Comparison of ENCODE assay signal across 13 cellular contexts in genomic region chr2:235639885-235640284, GRCh38.
DNase-seq lines count a peak whose midpoint lies in the region; FAIRE-seq and TF ChIP-seq lines count a peak whose summit lies in the region.
"Had no signal": no experiment of that assay in that cellular context is flagged by ENCODE, and none has a peak within 500 bp of the region (broad histone marks: within the 10 kb centered on the region; RNA-seq: fewer than 3 reads in every experiment).

No MANE protein-coding gene starts in this region.

- no peak for TF ChIP-seq CTCF in astrocyte (IDR thresholded peaks at IDR 0.05; ENCODE audit: insufficient read depth, low read depth, low read length)
- TF ChIP-seq CTCF in tibial nerve (IDR thresholded peaks at IDR 0.05): no peak
- no peak for TF ChIP-seq CTCF in WERI-Rb-1 (IDR thresholded peaks at IDR 0.05; ENCODE audit: low read depth, low read length)

- H3K27me3 ChIP-seq in astrocyte (ENCODE audit: insufficient read depth, low read length): no peaks in the 10 kb centered on the region
- H3K27me3 ChIP-seq in tibial nerve: no peaks in the 10 kb centered on the region
- H3K27me3 ChIP-seq in WERI-Rb-1 (ENCODE audit: insufficient read depth, low read depth, severe bottlenecking): no peaks in the 10 kb centered on the region

- H3K36me3 ChIP-seq in astrocyte (ENCODE audit: insufficient read depth, low read length) (no peaks in the 10 kb centered on the region), tibial nerve (no peaks in the 10 kb centered on the region), WERI-Rb-1 (no peaks in the 10 kb centered on the region)

- H3K4me3 ChIP-seq in astrocyte (ENCODE audit: insufficient read depth, low read depth, low read length) (no peak overlapping the region), tibial nerve (no peak overlapping the region), WERI-Rb-1 (ENCODE audit: low read depth, low read length) (no peak overlapping the region)
- H3K4me3 ChIP-seq: SK-N-MC had no signal

- H3K4me1 Mint-ChIP-seq in astrocyte (ENCODE audit: low read depth, unreplicated experiment): peaks cover 76% of the 10 kb centered on the region
- H3K4me1 Mint-ChIP-seq: activated CD4-positive, alpha-beta T cell treated with anti-CD3 and anti-CD28 coated beads, Interleukin-2, amount 10 ng/mL, durations not matched to agents 7 days and 5 days had no signal

- DNase-seq in NCI-H748 (lab: John Stamatoyannopoulos, UW; ENCODE audit: unreplicated experiment) (peak; percentile 27), NCI-H748 treated with DMSO at 0.1 percent for 48 hours (lab: John Stamatoyannopoulos, UW) (no peak), astrocyte (ENCODE audit: low read depth) (no peak), myocyte (ENCODE audit: low read depth) (peak; percentile 30), tibial nerve (ENCODE audit: low spot score in 2 of 2) (no peak), SKM-1 treated with dmso at 0.1 percent for 144 hours (lab: John Stamatoyannopoulos, UW; ENCODE audit: unreplicated experiment) (no peak), NCI-H345 (lab: John Stamatoyannopoulos, UW) (no peak), WERI-Rb-1 (no peak)
- DNase-seq: activated CD4-positive, alpha-beta T cell treated with anti-CD3 and anti-CD28 coated beads, Interleukin-2, amount 10 ng/mL, durations not matched to agents 7 days and 5 days; activated gamma-delta T cell treated with Interleukin-2 at 50 U/mL for 16 hours; NCI-H524 treated with DMSO at 0.1 percent for 48 hours; small intestine had no signal

- H3K27ac Mint-ChIP-seq in astrocyte (ENCODE audit: unreplicated experiment): peak overlapping the region; percentile 98
- H3K27ac Mint-ChIP-seq: activated CD4-positive, alpha-beta T cell treated with anti-CD3 and anti-CD28 coated beads, Interleukin-2, amount 10 ng/mL, durations not matched to agents 7 days and 5 days had no signal

- no peaks in the 10 kb centered on the region for H3K36me3 Mint-ChIP-seq in astrocyte (ENCODE audit: low read depth, unreplicated experiment)

- H3K4me3 Mint-ChIP-seq in astrocyte (ENCODE audit: unreplicated experiment): peak overlapping the region; percentile 12
- H3K4me3 Mint-ChIP-seq: activated CD4-positive, alpha-beta T cell treated with anti-CD3 and anti-CD28 coated beads, Interleukin-2, amount 10 ng/mL, durations not matched to agents 7 days and 5 days had no signal

- no peak overlapping the region for H3K4me2 ChIP-seq in astrocyte (ENCODE audit: low read length)

- H3K9me3 Mint-ChIP-seq in astrocyte (ENCODE audit: unreplicated experiment): peaks cover 1% of the 10 kb centered on the region
- H3K9me3 Mint-ChIP-seq: activated CD4-positive, alpha-beta T cell treated with anti-CD3 and anti-CD28 coated beads, Interleukin-2, amount 10 ng/mL, durations not matched to agents 7 days and 5 days had no signal

- peaks cover 18% of the 10 kb centered on the region for H3K4me1 ChIP-seq in astrocyte (ENCODE audit: insufficient read depth, low read length)
- H3K4me1 ChIP-seq in tibial nerve: peaks cover 0 to 79% (median 39%) of the 10 kb centered on the region in 4 donors

- H3K27me3 Mint-ChIP-seq in astrocyte (ENCODE audit: low read depth, unreplicated experiment): no peaks in the 10 kb centered on the region

- TF ChIP-seq EP300 in tibial nerve (IDR thresholded peaks at IDR 0.05): no peak

- H3K79me2 ChIP-seq in astrocyte (ENCODE audit: insufficient read depth, low read length): no peaks in the 10 kb centered on the region

- no peak overlapping the region for H2AFZ ChIP-seq in astrocyte (ENCODE audit: low read depth, low read length)

- FAIRE-seq in astrocyte (lab: Jason Lieb, UNC): no peak
- FAIRE-seq: small intestine had no signal

- H3K9me3 ChIP-seq in astrocyte (ENCODE audit: insufficient read depth, low read depth, low read length): no peaks in the 10 kb centered on the region
- no peaks in the 10 kb centered on the region for H3K9me3 ChIP-seq in tibial nerve
- no peaks in the 10 kb centered on the region for H3K9me3 ChIP-seq in WERI-Rb-1 (ENCODE audit: severe bottlenecking)

- no peak for TF ChIP-seq POLR2A in tibial nerve (IDR thresholded peaks at IDR 0.05)

- peaks cover 42% of the 10 kb centered on the region for H4K20me1 ChIP-seq in astrocyte (ENCODE audit: insufficient read depth, low read length)

- 71 to 77% methylated on average over 2 of the region's 2 CpGs for WGBS in tibial nerve, 2 donors

- no peak overlapping the region for H3K9ac ChIP-seq in astrocyte (ENCODE audit: low read length)

- H3K27ac ChIP-seq in astrocyte (ENCODE audit: low read depth, low read length): no peak overlapping the region
- peak overlapping the region; percentile 74 to 94 (median 83) for H3K27ac ChIP-seq in tibial nerve
- no peak overlapping the region for H3K27ac ChIP-seq in WERI-Rb-1
- H3K27ac ChIP-seq: SK-N-MC had no signal

Comparison
In these comparisons a context has a peak if more than half of its experiments do, and no peak if none do; other contexts are left out.
1. DNase-seq: peak in NCI-H748 (single experiment) and myocyte (single experiment); none in NCI-H748 treated with DMSO at 0.1 percent for 48 hours (single experiment), astrocyte (single experiment), tibial nerve (0 of 2), SKM-1 treated with dmso at 0.1 percent for 144 hours (single experiment), NCI-H345 (single experiment) and WERI-Rb-1 (single experiment).
2. H3K27ac ChIP-seq: peak in tibial nerve (4 of 4); none in astrocyte (single experiment) and WERI-Rb-1 (single experiment).